ENCODE assay signal across 16 cellular contexts in genomic region chr10:94092848-94093247, GRCh38.
DNase-seq lines count a peak whose midpoint lies in the region; TF ChIP-seq lines count a peak whose summit lies in the region.
"Had no signal": no experiment of that assay in that cellular context is flagged by ENCODE, and none has a peak within 500 bp of the region (broad histone marks: within the 10 kb centered on the region; RNA-seq: fewer than 3 reads in every experiment).

No MANE protein-coding gene starts in this region.

- H3K27ac Mint-ChIP-seq in activated T-helper 2 cell treated with anti-CD3 and anti-CD28 coated beads, Interferon-gamma antibody, Interleukin-2, Interleukin-4, amounts not matched to agents 10 μg/mL and 5 μg/mL and 100 μg/mL, durations not matched to agents 14 hours and 24 hours and 36 hours: no peak overlapping the region
- H3K27ac Mint-ChIP-seq: activated CD8-positive, alpha-beta memory T cell treated with anti-CD3 and anti-CD28 coated beads, Interleukin-2, amount 10 ng/mL, durations not matched to agents 7 days and 5 days; activated T-helper 17 cell treated with anti-CD3 and anti-CD28 coated beads, Interleukin-2, amount 50 U/mL, for 72 hours had no signal

- no peaks in the 10 kb centered on the region for H3K4me1 Mint-ChIP-seq in activated T-helper 2 cell treated with anti-CD3 and anti-CD28 coated beads, Interferon-gamma antibody, Interleukin-2, Interleukin-4, amounts not matched to agents 10 μg/mL and 5 μg/mL and 100 μg/mL, durations not matched to agents 14 hours and 24 hours and 36 hours (ENCODE audit: low read depth)
- H3K4me1 Mint-ChIP-seq: activated CD8-positive, alpha-beta memory T cell treated with anti-CD3 and anti-CD28 coated beads, Interleukin-2, amount 10 ng/mL, durations not matched to agents 7 days and 5 days; activated T-helper 17 cell treated with anti-CD3 and anti-CD28 coated beads, Interleukin-2, amount 50 U/mL, for 72 hours had no signal

- no peaks in the 10 kb centered on the region for H3K36me3 Mint-ChIP-seq in activated T-helper 2 cell treated with anti-CD3 and anti-CD28 coated beads, Interferon-gamma antibody, Interleukin-2, Interleukin-4, amounts not matched to agents 10 μg/mL and 5 μg/mL and 100 μg/mL, durations not matched to agents 14 hours and 24 hours and 36 hours (ENCODE audit: low read depth)
- H3K36me3 Mint-ChIP-seq: activated CD8-positive, alpha-beta memory T cell treated with anti-CD3 and anti-CD28 coated beads, Interleukin-2, amount 10 ng/mL, durations not matched to agents 7 days and 5 days had no signal

- no peak overlapping the region for H3K4me3 Mint-ChIP-seq in activated T-helper 2 cell treated with anti-CD3 and anti-CD28 coated beads, Interferon-gamma antibody, Interleukin-2, Interleukin-4, amounts not matched to agents 10 μg/mL and 5 μg/mL and 100 μg/mL, durations not matched to agents 14 hours and 24 hours and 36 hours (ENCODE audit: low read depth)
- H3K4me3 Mint-ChIP-seq: activated CD8-positive, alpha-beta memory T cell treated with anti-CD3 and anti-CD28 coated beads, Interleukin-2, amount 10 ng/mL, durations not matched to agents 7 days and 5 days; activated T-helper 17 cell treated with anti-CD3 and anti-CD28 coated beads, Interleukin-2, amount 50 U/mL, for 72 hours had no signal

- DNase-seq in DMS 273 (lab: John Stamatoyannopoulos, UW; ENCODE audit: unreplicated experiment) (peak; percentile 17), DMS 273 treated with DMSO at 0.1 percent for 48 hours (lab: John Stamatoyannopoulos, UW) (no peak), cardiac fibroblast (ENCODE audit: low read depth in 2 of 2) (peak; percentile 57 to 68), kidney glomerular epithelial cell (lab: John Stamatoyannopoulos, UW) (peak; percentile 44), NOMO-1 treated with DMSO at 0.1 percent for 48 hours (lab: John Stamatoyannopoulos, UW; ENCODE audit: unreplicated experiment) (no peak), erythroblast (lab: John Stamatoyannopoulos, UW) (no peak), occipital lobe (lab: John Stamatoyannopoulos, UW) (no peak)
- no peak for DNase-seq in activated T-helper 2 cell treated with anti-CD3 and anti-CD28 coated beads, Interferon-gamma antibody, Interleukin-2, Interleukin-4, amounts not matched to agents 10 μg/mL and 5 μg/mL and 100 μg/mL, durations not matched to agents 14 hours and 24 hours and 36 hours (ENCODE audit: low spot score)
- DNase-seq: activated CD8-positive, alpha-beta memory T cell treated with anti-CD3 and anti-CD28 coated beads, Interleukin-2, amount 10 ng/mL, durations not matched to agents 7 days and 5 days; Karpas-422; NCI-H1417; NCI-H526 treated with DMSO at 0.1 percent for 48 hours; stimulated activated CD4-positive, alpha-beta T cell treated with anti-CD3 and anti-CD28 coated beads, Interleukin-2, amount 100 ng/mL, for 48 hours; T1000 had no signal

- TF ChIP-seq CTCF in cardiac fibroblast (IDR thresholded peaks at IDR 0.05; ENCODE audit: low read depth, low read length): no peak

- H3K9me3 Mint-ChIP-seq in activated T-helper 2 cell treated with anti-CD3 and anti-CD28 coated beads, Interferon-gamma antibody, Interleukin-2, Interleukin-4, amounts not matched to agents 10 μg/mL and 5 μg/mL and 100 μg/mL, durations not matched to agents 14 hours and 24 hours and 36 hours: no peaks in the 10 kb centered on the region
- H3K9me3 Mint-ChIP-seq: activated T-helper 17 cell treated with anti-CD3 and anti-CD28 coated beads, Interleukin-2, amount 50 U/mL, for 72 hours had no signal

- intact Hi-C loops in activated T-helper 2 cell treated with anti-CD3 and anti-CD28 coated beads, Interferon-gamma antibody, Interleukin-2, Interleukin-4, amounts not matched to agents 10 μg/mL and 5 μg/mL and 100 μg/mL, durations not matched to agents 14 hours and 24 hours and 36 hours (cut with micrococcal nuclease): no loop called here

- peaks cover 10% of the 10 kb centered on the region for H3K27me3 Mint-ChIP-seq in activated T-helper 2 cell treated with anti-CD3 and anti-CD28 coated beads, Interferon-gamma antibody, Interleukin-2, Interleukin-4, amounts not matched to agents 10 μg/mL and 5 μg/mL and 100 μg/mL, durations not matched to agents 14 hours and 24 hours and 36 hours (ENCODE audit: low read depth)

- no peak for TF ChIP-seq POLR2A in erythroblast (IDR thresholded peaks at IDR 0.05; ENCODE audit: low read length)

- H3K4me3 ChIP-seq in cardiac fibroblast (replicated peaks in 1 of 2; ENCODE audit: low read depth in 2 of 2, low read length in 2 of 2): no peak overlapping the region
- H3K4me3 ChIP-seq: BLaER1 had no signal

Comparison
In these comparisons a context has a peak if more than half of its experiments do, and no peak if none do; other contexts are left out.
1. DNase-seq: peak in DMS 273 (single experiment), cardiac fibroblast (2 of 2) and kidney glomerular epithelial cell (single experiment); none in DMS 273 treated with DMSO at 0.1 percent for 48 hours (single experiment), NOMO-1 treated with DMSO at 0.1 percent for 48 hours (single experiment), activated T-helper 2 cell treated with anti-CD3 and anti-CD28 coated beads, Interferon-gamma antibody, Interleukin-2, Interleukin-4, amounts not matched to agents 10 μg/mL and 5 μg/mL and 100 μg/mL, durations not matched to agents 14 hours and 24 hours and 36 hours (single experiment), erythroblast (0 of 2) and occipital lobe (single experiment).